Comparison of ENCODE assay signal across 8 cellular contexts in the genomic region with DNA sequence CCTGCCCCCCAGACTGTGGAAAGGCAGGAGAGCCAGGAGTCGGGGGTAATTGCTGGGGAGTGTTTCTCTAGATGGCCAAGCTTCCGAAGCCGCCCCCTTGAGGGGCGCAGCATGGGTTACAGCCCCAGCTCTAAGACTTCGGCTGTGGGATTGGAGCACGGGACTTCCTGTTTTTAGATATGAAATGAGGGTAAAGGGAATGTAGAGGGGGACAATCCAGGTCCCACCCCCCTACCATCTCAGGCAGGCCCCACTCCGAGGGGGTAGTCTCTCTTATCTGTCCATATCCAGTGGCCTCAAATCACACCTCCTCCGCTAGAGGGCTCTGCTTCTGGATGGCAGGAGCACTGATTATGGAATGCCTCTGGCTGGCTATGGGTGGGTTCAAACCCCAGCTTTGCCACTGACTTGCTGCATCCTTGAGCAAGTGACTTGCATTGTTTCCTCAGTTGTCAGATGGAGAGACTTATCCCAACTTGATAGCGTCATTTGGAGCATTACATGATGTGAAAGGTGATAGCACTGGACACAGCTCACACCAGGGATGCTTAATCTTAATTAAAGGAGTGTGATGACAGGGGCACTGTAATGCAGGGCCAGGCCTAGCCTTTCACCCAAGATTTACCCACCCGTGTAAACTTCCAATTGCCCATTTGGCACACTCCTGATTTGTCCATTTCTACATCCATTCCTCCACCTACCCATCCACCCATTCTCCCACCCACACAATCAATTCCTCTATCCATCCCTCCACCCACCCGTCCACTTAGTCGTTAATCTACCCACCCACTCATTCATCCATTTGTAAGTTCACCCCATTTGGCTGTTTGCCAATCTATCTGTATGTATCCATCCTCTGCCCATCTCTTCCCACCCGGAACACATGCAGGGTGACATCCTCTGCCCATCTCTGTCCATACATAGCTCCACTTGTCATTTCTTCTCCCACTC. TPM values are rescaled to one million over a fixed set of nuclear protein-coding genes. Genes with fewer than 3 reads are reported as not detected.
A peak's percentile ranks its signal among the peaks of the same experiment; 100 is the strongest.
DNase-seq lines count a peak whose midpoint lies in the region; ATAC-seq and TF ChIP-seq lines count a peak whose summit lies in the region.

No MANE protein-coding gene starts in this region.

- peaks cover 16% of the 10 kb centered on the region for H3K4me1 Mint-ChIP-seq in Calu3 (ENCODE audit: low read depth, unreplicated experiment)
- peaks cover 15% of the 10 kb centered on the region for H3K4me1 Mint-ChIP-seq in stimulated activated naive CD8-positive, alpha-beta T cell treated with anti-CD3 and anti-CD28 coated beads, Interleukin-15, Interleukin-2, amounts not matched to agents 100 ng/mL and 50 ng/mL, for 24 hours (ENCODE audit: low read depth)

- H3K4me3 ChIP-seq in HUES6 (ENCODE audit: low read depth, low read length) (peak overlapping the region; percentile 67), colonic mucosa (peak overlapping the region; percentile 9)

- no TSS peak for BruUV-seq in Calu3 (replicated peaks; lab: Mats Ljungman, UMichigan)

- H3K9ac ChIP-seq in HUES6 (ENCODE audit: low read length) (peak overlapping the region; percentile 46), colonic mucosa (ENCODE audit: low read depth in 2 of 2, low read length in 2 of 2) (peak overlapping the region; percentile 12 to 35)

- H3K27me3 ChIP-seq in HUES6 (ENCODE audit: control insufficient read depth, insufficient read depth, low read length) (no peaks in the 10 kb centered on the region), colonic mucosa (no peaks in the 10 kb centered on the region)

- H3K4me1 ChIP-seq in HUES6 (ENCODE audit: control insufficient read depth, insufficient read depth, low read length), result peaks cover 4% of the 10 kb centered on the region; the same call in 1 of the 2 replicates
- no peaks in the 10 kb centered on the region for H3K4me1 ChIP-seq in colonic mucosa

- peaks cover 29% of the 10 kb centered on the region for H3K36me3 ChIP-seq in HUES6 (ENCODE audit: control insufficient read depth, insufficient read depth, low read length)
- no peaks in the 10 kb centered on the region for H3K36me3 ChIP-seq in colonic mucosa

- peak; percentile 51 for DNase-seq in Calu3
- peak; percentile 1 for DNase-seq in SKM-1 treated with dmso at 0.1 percent for 144 hours (lab: John Stamatoyannopoulos, UW; ENCODE audit: unreplicated experiment)
- DNase-seq in colonic mucosa, result peak; percentile 53
- no peak for DNase-seq in left lobe of liver (ENCODE audit: low spot score)
- no peak for DNase-seq in NCI-H2029 (lab: John Stamatoyannopoulos, UW)

- TF ChIP-seq CTCF in Calu3 (IDR thresholded peaks at IDR 0.05; ENCODE audit: unreplicated experiment), result peak; percentile 28
- peak; percentile 42 for TF ChIP-seq CTCF in colonic mucosa (IDR thresholded peaks at IDR 0.05)

- peak overlapping the region; percentile 0 for H3K27ac Mint-ChIP-seq in Calu3 (ENCODE audit: unreplicated experiment)
- H3K27ac Mint-ChIP-seq in stimulated activated naive CD8-positive, alpha-beta T cell treated with anti-CD3 and anti-CD28 coated beads, Interleukin-15, Interleukin-2, amounts not matched to agents 100 ng/mL and 50 ng/mL, for 24 hours, result no peak overlapping the region

- CTCF ChIA-PET in Calu3 (lab: Charles Lee), result interaction anchor here (1.3 to 1.6 kb wide), 2 partner anchors 11 to 71 kb away, joined by 3 read pairs; a partner anchor contains a TSS

- no peaks in the 10 kb centered on the region for H3K27me3 Mint-ChIP-seq in Calu3 (ENCODE audit: unreplicated experiment)
- H3K27me3 Mint-ChIP-seq in stimulated activated naive CD8-positive, alpha-beta T cell treated with anti-CD3 and anti-CD28 coated beads, Interleukin-15, Interleukin-2, amounts not matched to agents 100 ng/mL and 50 ng/mL, for 24 hours, result no peaks in the 10 kb centered on the region

- H3K9me3 ChIP-seq in HUES6 (ENCODE audit: control insufficient read depth, insufficient read depth, low read depth, low read length), result peaks cover 3% of the 10 kb centered on the region; the same call in 1 of the 2 replicates
- no peaks in the 10 kb centered on the region for H3K9me3 ChIP-seq in colonic mucosa

- no peaks in the 10 kb centered on the region for H3K9me3 Mint-ChIP-seq in Calu3 (ENCODE audit: low read depth, unreplicated experiment)
- no peaks in the 10 kb centered on the region for H3K9me3 Mint-ChIP-seq in stimulated activated naive CD8-positive, alpha-beta T cell treated with anti-CD3 and anti-CD28 coated beads, Interleukin-15, Interleukin-2, amounts not matched to agents 100 ng/mL and 50 ng/mL, for 24 hours

- no peak overlapping the region; the same call in 1 of the 2 replicates for H3K27ac ChIP-seq in HUES6 (ENCODE audit: low read depth, low read length)
- H3K27ac ChIP-seq in colonic mucosa, result no peak overlapping the region

- intact Hi-C loops in Calu3 (cut with micrococcal nuclease; ENCODE audit: unreplicated experiment) (loop anchor here (5.0 kb wide), 1 partner anchor 70 kb away; a partner anchor contains a TSS), colonic mucosa (cut with DNase I) (loop anchor here (5.0 kb wide), 1 partner anchor 65 kb away; no protein-coding TSS in a partner anchor)

- H3K4me3 Mint-ChIP-seq in Calu3 (ENCODE audit: low read depth, unreplicated experiment), result peak overlapping the region; percentile 73
- H3K4me3 Mint-ChIP-seq in stimulated activated naive CD8-positive, alpha-beta T cell treated with anti-CD3 and anti-CD28 coated beads, Interleukin-15, Interleukin-2, amounts not matched to agents 100 ng/mL and 50 ng/mL, for 24 hours, result peak overlapping the region; percentile 37

- peaks cover 45% of the 10 kb centered on the region for H3K36me3 Mint-ChIP-seq in Calu3 (ENCODE audit: insufficient read depth, unreplicated experiment)
- peaks cover 11% of the 10 kb centered on the region for H3K36me3 Mint-ChIP-seq in stimulated activated naive CD8-positive, alpha-beta T cell treated with anti-CD3 and anti-CD28 coated beads, Interleukin-15, Interleukin-2, amounts not matched to agents 100 ng/mL and 50 ng/mL, for 24 hours (ENCODE audit: low read depth)

- ATAC-seq in left lobe of liver (peak; percentile 82), GM18861 (IDR thresholded peaks at IDR 0.05; ENCODE audit: unreplicated experiment) (no peak)

RNA-seq across cellular contexts. Expression of a gene that starts 0.8 kb away (rescaled TPM):
- total RNA-seq in Calu3 (2022), result 8.4 and 9.7 TPM in 2 replicates
- total RNA-seq in colonic mucosa, result 1 to 10 TPM in 1 of 2 donors, under 1 TPM in 1; 0.90 to 1.0 TPM
- total RNA-seq in left lobe of liver, result 0.68 TPM

RNA-seq across cellular contexts. Expression of a gene that starts 15.1 kb away (rescaled TPM):
- total RNA-seq in Calu3 (2022), result 67.8 and 73.0 TPM in 2 replicates
- total RNA-seq in colonic mucosa, result 10 to 100 TPM; 40.2 to 40.9 TPM
- 21.8 TPM for total RNA-seq in left lobe of liver

RNA-seq across cellular contexts. Expression of a gene that starts 29.6 kb away (rescaled TPM):
- total RNA-seq in Calu3 (2022) (92.8 and 97.8 TPM in 2 replicates), colonic mucosa (10 to 100 TPM; 32.0 to 36.9 TPM), left lobe of liver (22.7 TPM)

RNA-seq across cellular contexts. Expression of a gene that starts 53.7 kb away (rescaled TPM):
- 12.8 and 13.9 TPM in 2 replicates for total RNA-seq in Calu3 (2022)
- total RNA-seq in colonic mucosa, result 10 to 100 TPM; 14.3 to 18.8 TPM
- 3.8 TPM for total RNA-seq in left lobe of liver

Comparison
In these comparisons a context has a peak if more than half of its experiments do, and no peak if none do; other contexts are left out.
1. DNase-seq: peak in Calu3 (single experiment), SKM-1 treated with dmso at 0.1 percent for 144 hours (single experiment) and colonic mucosa (single experiment); none in left lobe of liver (single experiment) and NCI-H2029 (single experiment).